In the genomic region with DNA sequence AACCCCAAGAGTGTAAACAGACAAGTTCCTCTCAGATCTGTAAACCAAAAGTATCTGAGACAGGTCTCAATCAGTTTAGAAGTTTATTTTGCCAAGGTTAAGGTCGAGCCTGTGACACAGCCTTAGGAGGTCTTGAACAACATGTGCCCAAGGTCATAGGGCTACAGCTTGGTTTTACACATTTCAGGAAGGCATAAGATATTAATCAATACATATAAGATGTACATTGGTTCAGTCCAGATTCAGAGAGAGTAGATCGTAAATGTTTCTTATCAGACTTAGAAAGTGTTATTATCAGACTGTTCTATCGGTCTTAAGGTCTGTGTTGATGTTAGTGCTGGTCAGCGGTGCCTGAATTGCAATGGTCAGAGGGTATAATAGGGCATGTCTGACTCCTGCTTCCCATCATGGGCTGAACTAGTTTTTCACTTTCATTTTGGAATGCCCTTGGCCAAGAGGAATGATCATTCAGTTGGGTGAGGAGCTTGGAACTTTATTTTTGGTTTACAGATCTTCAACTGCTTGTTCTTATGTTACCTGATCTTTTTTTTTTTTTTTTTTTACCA, we compare ENCODE assay signal across 1 cellular context.
TF ChIP-seq lines count a peak whose summit lies in the region.

No MANE protein-coding gene starts in this region.

TF ChIP-seq in IMR-90, 13 proteins besides CTCF, POLR2A, EP300 and RAD21 (continued from another document):
- TF ChIP-seq, protein P1, sequence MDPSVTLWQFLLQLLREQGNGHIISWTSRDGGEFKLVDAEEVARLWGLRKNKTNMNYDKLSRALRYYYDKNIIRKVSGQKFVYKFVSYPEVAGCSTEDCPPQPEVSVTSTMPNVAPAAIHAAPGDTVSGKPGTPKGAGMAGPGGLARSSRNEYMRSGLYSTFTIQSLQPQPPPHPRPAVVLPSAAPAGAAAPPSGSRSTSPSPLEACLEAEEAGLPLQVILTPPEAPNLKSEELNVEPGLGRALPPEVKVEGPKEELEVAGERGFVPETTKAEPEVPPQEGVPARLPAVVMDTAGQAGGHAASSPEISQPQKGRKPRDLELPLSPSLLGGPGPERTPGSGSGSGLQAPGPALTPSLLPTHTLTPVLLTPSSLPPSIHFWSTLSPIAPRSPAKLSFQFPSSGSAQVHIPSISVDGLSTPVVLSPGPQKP (IDR thresholded peaks at IDR 0.05; ENCODE audit: borderline replicate concordance, low read depth, low read length) = no peak
- TF ChIP-seq RCOR1 (IDR thresholded peaks at IDR 0.05; ENCODE audit: insufficient replicate concordance, low read length) (no peak), MAZ (IDR thresholded peaks at IDR 0.05; ENCODE audit: borderline replicate concordance, low read depth, low read length) (no peak), CEBPB (IDR thresholded peaks at IDR 0.05; ENCODE audit: low read depth, low read length) (no peak), MAFK (IDR thresholded peaks at IDR 0.05; ENCODE audit: low read depth, low read length) (no peak)
- TF ChIP-seq, protein P2, sequence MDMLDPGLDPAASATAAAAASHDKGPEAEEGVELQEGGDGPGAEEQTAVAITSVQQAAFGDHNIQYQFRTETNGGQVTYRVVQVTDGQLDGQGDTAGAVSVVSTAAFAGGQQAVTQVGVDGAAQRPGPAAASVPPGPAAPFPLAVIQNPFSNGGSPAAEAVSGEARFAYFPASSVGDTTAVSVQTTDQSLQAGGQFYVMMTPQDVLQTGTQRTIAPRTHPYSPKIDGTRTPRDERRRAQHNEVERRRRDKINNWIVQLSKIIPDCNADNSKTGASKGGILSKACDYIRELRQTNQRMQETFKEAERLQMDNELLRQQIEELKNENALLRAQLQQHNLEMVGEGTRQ (IDR thresholded peaks at IDR 0.05; ENCODE audit: low read depth, low read length) = no peak
